28 cellular contexts compared by ENCODE assay signal in genomic region chr6:13058043-13058442, GRCh38.
"Had no signal": no experiment of that assay in that cellular context is flagged by ENCODE, and none has a peak within 500 bp of the region (broad histone marks: within the 10 kb centered on the region; RNA-seq: fewer than 3 reads in every experiment).

No MANE protein-coding gene starts in this region.

- ATAC-seq: naive thymus-derived CD4-positive, alpha-beta T cell; natural killer cell; psoas muscle; right cardiac atrium; right lobe of liver; stimulated activated effector memory CD8-positive, alpha-beta T cell treated with anti-CD3 and anti-CD28 coated beads, Interleukin-12 subunit alpha, Interleukin-12 subunit beta, amount 100 ng/mL, for 72 hours; stimulated activated naive B cell treated with anti-CD40 and anti-IgM and Interleukin-4, amounts not matched to agents 10 μg/mL and 1 μg/mL and 100 μg/mL, for 72 hours had no signal

- H3K9me3 ChIP-seq: ovary, psoas muscle, right lobe of liver, sigmoid colon, stomach, suprapubic skin, thoracic aorta, thyroid gland, tibial nerve, upper lobe of left lung, vagina had no signal

- H3K36me3 Mint-ChIP-seq: natural killer cell; neural progenitor cell; stimulated activated effector memory CD8-positive, alpha-beta T cell treated with anti-CD3 and anti-CD28 coated beads, Interleukin-12 subunit alpha, Interleukin-12 subunit beta, amount 100 ng/mL, for 72 hours; stimulated activated naive B cell treated with anti-CD40 and anti-IgM and Interleukin-4, amounts not matched to agents 10 μg/mL and 1 μg/mL and 100 μg/mL, for 72 hours had no signal

- H3K27me3 Mint-ChIP-seq: progenitor cell of endocrine pancreas had no signal

- H3K27ac ChIP-seq: neural progenitor cell, ovary, parathyroid adenoma, psoas muscle, right lobe of liver, sigmoid colon, stomach, suprapubic skin, thyroid gland, tibial nerve, upper lobe of left lung, vagina had no signal

- H3K4me1 Mint-ChIP-seq: naive thymus-derived CD4-positive, alpha-beta T cell; natural killer cell; nephron; neural progenitor cell; stimulated activated effector memory CD8-positive, alpha-beta T cell treated with anti-CD3 and anti-CD28 coated beads, Interleukin-12 subunit alpha, Interleukin-12 subunit beta, amount 100 ng/mL, for 72 hours; stimulated activated naive B cell treated with anti-CD40 and anti-IgM and Interleukin-4, amounts not matched to agents 10 μg/mL and 1 μg/mL and 100 μg/mL, for 72 hours had no signal

- H3K9me3 Mint-ChIP-seq: natural killer cell; nephron; neural progenitor cell; stimulated activated effector memory CD8-positive, alpha-beta T cell treated with anti-CD3 and anti-CD28 coated beads, Interleukin-12 subunit alpha, Interleukin-12 subunit beta, amount 100 ng/mL, for 72 hours; stimulated activated naive B cell treated with anti-CD40 and anti-IgM and Interleukin-4, amounts not matched to agents 10 μg/mL and 1 μg/mL and 100 μg/mL, for 72 hours; stimulated activated naive CD8-positive, alpha-beta T cell treated with anti-CD3 and anti-CD28 coated beads, Interleukin-15, Interleukin-2, amounts not matched to agents 100 ng/mL and 50 ng/mL, for 24 hours had no signal

- H3K27me3 ChIP-seq: neural progenitor cell, ovary, right lobe of liver, sigmoid colon, stomach, suprapubic skin, thyroid gland, tibial nerve, upper lobe of left lung, vagina had no signal

- H3K4me3 ChIP-seq: neural progenitor cell, ovary, psoas muscle, right lobe of liver, sigmoid colon, stomach, suprapubic skin, thoracic aorta, thyroid gland, tibial nerve, upper lobe of left lung, vagina had no signal

- H3K36me3 ChIP-seq: neural progenitor cell, ovary, right lobe of liver, sigmoid colon, stomach, suprapubic skin, thoracic aorta, thyroid gland, tibial nerve, vagina had no signal

- H3K4me1 ChIP-seq: neural progenitor cell, parathyroid adenoma, psoas muscle, right lobe of liver, sigmoid colon, stomach, suprapubic skin, thyroid gland, tibial nerve, upper lobe of left lung, vagina had no signal

- DNase-seq: naive thymus-derived CD4-positive, alpha-beta T cell; natural killer cell; ovary; psoas muscle; right cardiac atrium; right lobe of liver; sigmoid colon; small intestine; stimulated activated CD4-positive, alpha-beta T cell treated with anti-CD3 and anti-CD28 coated beads, Interleukin-15, amount 100 ng/mL, for 24 hours; stimulated activated CD4-positive, alpha-beta T cell treated with anti-CD3 and anti-CD28 coated beads, Interleukin-2, amount 100 ng/mL, for 24 hours; stimulated activated CD4-positive, alpha-beta T cell treated with anti-CD3 and anti-CD28 coated beads, Interleukin-2, amount 100 ng/mL, for 48 hours; stimulated activated CD4-positive, alpha-beta T cell treated with anti-CD3 and anti-CD28 coated beads, Interleukin-4, amount 100 ng/mL, for 24 hours; stimulated activated naive B cell treated with anti-CD40 and anti-IgM and Interleukin-4, amounts not matched to agents 10 μg/mL and 1 μg/mL and 100 μg/mL, for 72 hours; stimulated activated naive CD4-positive, alpha-beta T cell treated with Interleukin-2 at 50 U/mL for 16 hours; stomach; thyroid gland; trophoblast cell; upper lobe of left lung had no signal

- H3K27ac Mint-ChIP-seq: naive thymus-derived CD4-positive, alpha-beta T cell; natural killer cell; nephron; neural progenitor cell; progenitor cell of endocrine pancreas; stimulated activated effector memory CD8-positive, alpha-beta T cell treated with anti-CD3 and anti-CD28 coated beads, Interleukin-12 subunit alpha, Interleukin-12 subunit beta, amount 100 ng/mL, for 72 hours; stimulated activated naive B cell treated with anti-CD40 and anti-IgM and Interleukin-4, amounts not matched to agents 10 μg/mL and 1 μg/mL and 100 μg/mL, for 72 hours; stimulated activated naive CD8-positive, alpha-beta T cell treated with anti-CD3 and anti-CD28 coated beads, Interleukin-15, Interleukin-2, amounts not matched to agents 100 ng/mL and 50 ng/mL, for 24 hours had no signal

- H3K4me3 Mint-ChIP-seq: naive thymus-derived CD4-positive, alpha-beta T cell; natural killer cell; nephron; neural progenitor cell; stimulated activated effector memory CD8-positive, alpha-beta T cell treated with anti-CD3 and anti-CD28 coated beads, Interleukin-12 subunit alpha, Interleukin-12 subunit beta, amount 100 ng/mL, for 72 hours; stimulated activated naive B cell treated with anti-CD40 and anti-IgM and Interleukin-4, amounts not matched to agents 10 μg/mL and 1 μg/mL and 100 μg/mL, for 72 hours; stimulated activated naive CD8-positive, alpha-beta T cell treated with anti-CD3 and anti-CD28 coated beads, Interleukin-15, Interleukin-2, amounts not matched to agents 100 ng/mL and 50 ng/mL, for 24 hours had no signal
